1 cellular context compared by ENCODE assay signal in the genomic region with DNA sequence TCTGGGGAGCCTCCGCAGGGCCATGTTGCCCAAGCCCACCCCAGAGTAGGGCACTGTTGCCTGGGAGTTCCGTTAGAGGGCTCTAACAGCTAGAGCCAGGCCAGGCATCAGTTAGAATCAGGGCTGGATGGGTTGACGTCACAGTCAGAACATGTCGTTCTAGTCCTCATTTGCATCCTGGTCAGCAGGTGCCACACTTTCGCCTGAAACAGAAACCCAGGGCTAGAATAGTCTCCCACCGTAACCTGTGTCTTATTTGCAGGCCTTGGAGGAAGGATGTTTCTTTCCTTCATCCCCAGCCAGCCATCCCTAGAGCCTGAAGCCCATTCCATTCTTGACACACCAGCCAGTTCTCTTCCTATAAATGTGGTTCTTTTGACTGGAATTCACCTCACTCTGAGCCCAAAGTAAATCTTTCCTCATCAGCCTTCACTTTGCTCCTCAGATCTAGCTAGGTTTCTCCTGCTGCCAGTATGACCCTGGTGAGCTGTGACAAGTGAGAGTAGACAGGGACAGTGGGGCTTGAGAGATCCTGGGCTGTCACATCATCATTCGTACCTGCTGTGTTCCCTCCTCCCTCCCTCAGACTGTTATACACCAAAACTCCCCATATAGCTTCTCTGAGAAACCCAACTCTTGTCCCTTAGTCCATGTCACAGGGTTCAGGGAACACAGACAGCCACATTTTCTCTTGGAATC.
A peak's percentile ranks its signal among the peaks of the same experiment; 100 is the strongest.
TF ChIP-seq lines count a peak whose summit lies in the region.

No MANE protein-coding gene starts in this region.

TF ChIP-seq in GM12878, 131 proteins besides CTCF, POLR2A, EP300 and RAD21 (continues in another document):
- TF ChIP-seq ZSCAN29 (IDR thresholded peaks at IDR 0.05) = no peak
- TF ChIP-seq SUZ12 (IDR thresholded peaks at IDR 0.05; ENCODE audit: unreplicated experiment) = no peak
- TF ChIP-seq, protein P1, sequence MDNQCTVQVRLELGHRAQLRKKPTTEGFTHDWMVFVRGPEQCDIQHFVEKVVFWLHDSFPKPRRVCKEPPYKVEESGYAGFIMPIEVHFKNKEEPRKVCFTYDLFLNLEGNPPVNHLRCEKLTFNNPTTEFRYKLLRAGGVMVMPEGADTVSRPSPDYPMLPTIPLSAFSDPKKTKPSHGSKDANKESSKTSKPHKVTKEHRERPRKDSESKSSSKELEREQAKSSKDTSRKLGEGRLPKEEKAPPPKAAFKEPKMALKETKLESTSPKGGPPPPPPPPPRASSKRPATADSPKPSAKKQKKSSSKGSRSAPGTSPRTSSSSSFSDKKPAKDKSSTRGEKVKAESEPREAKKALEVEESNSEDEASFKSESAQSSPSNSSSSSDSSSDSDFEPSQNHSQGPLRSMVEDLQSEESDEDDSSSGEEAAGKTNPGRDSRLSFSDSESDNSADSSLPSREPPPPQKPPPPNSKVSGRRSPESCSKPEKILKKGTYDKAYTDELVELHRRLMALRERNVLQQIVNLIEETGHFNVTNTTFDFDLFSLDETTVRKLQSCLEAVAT (IDR thresholded peaks at IDR 0.05) = no peak
- TF ChIP-seq, protein P2, sequence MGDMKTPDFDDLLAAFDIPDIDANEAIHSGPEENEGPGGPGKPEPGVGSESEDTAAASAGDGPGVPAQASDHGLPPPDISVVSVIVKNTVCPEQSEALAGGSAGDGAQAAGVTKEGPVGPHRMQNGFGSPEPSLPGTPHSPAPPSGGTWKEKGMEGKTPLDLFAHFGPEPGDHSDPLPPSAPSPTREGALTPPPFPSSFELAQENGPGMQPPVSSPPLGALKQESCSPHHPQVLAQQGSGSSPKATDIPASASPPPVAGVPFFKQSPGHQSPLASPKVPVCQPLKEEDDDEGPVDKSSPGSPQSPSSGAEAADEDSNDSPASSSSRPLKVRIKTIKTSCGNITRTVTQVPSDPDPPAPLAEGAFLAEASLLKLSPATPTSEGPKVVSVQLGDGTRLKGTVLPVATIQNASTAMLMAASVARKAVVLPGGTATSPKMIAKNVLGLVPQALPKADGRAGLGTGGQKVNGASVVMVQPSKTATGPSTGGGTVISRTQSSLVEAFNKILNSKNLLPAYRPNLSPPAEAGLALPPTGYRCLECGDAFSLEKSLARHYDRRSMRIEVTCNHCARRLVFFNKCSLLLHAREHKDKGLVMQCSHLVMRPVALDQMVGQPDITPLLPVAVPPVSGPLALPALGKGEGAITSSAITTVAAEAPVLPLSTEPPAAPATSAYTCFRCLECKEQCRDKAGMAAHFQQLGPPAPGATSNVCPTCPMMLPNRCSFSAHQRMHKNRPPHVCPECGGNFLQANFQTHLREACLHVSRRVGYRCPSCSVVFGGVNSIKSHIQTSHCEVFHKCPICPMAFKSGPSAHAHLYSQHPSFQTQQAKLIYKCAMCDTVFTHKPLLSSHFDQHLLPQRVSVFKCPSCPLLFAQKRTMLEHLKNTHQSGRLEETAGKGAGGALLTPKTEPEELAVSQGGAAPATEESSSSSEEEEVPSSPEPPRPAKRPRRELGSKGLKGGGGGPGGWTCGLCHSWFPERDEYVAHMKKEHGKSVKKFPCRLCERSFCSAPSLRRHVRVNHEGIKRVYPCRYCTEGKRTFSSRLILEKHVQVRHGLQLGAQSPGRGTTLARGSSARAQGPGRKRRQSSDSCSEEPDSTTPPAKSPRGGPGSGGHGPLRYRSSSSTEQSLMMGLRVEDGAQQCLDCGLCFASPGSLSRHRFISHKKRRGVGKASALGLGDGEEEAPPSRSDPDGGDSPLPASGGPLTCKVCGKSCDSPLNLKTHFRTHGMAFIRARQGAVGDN (IDR thresholded peaks at IDR 0.05) = peak; percentile 15; the same call in 1 of the 2 replicates
- TF ChIP-seq ETV6 (conservative IDR thresholded peaks at IDR 0.05 in 1 of 2, IDR thresholded peaks at IDR 0.05 in 1 of 2; ENCODE audit: borderline replicate concordance in 1 of 2, low read depth in 1 of 2) = no peak
- no peak for TF ChIP-seq STAT1 (conservative IDR thresholded peaks at IDR 0.05)
- no peak for TF ChIP-seq KDM1A (IDR thresholded peaks at IDR 0.05; ENCODE audit: borderline replicate concordance)
- TF ChIP-seq SREBF2 (IDR thresholded peaks at IDR 0.05; ENCODE audit: low read length) = no peak
- no peak for TF ChIP-seq PAX8 (IDR thresholded peaks at IDR 0.05)
- TF ChIP-seq PAX5 (IDR thresholded peaks at IDR 0.05; ENCODE audit: borderline replicate concordance, low read depth, low read length) = peak; percentile 92
- TF ChIP-seq, protein P3, sequence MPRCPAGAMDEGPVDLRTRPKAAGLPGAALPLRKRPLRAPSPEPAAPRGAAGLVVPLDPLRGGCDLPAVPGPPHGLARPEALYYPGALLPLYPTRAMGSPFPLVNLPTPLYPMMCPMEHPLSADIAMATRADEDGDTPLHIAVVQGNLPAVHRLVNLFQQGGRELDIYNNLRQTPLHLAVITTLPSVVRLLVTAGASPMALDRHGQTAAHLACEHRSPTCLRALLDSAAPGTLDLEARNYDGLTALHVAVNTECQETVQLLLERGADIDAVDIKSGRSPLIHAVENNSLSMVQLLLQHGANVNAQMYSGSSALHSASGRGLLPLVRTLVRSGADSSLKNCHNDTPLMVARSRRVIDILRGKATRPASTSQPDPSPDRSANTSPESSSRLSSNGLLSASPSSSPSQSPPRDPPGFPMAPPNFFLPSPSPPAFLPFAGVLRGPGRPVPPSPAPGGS (IDR thresholded peaks at IDR 0.05; ENCODE audit: borderline replicate concordance, insufficient read depth, low read depth, low read length, poor library complexity, severe bottlenecking) = no peak
- peak; percentile 68 for TF ChIP-seq IRF4 (IDR thresholded peaks at IDR 0.05; ENCODE audit: low read depth, low read length)
- TF ChIP-seq, protein P4, sequence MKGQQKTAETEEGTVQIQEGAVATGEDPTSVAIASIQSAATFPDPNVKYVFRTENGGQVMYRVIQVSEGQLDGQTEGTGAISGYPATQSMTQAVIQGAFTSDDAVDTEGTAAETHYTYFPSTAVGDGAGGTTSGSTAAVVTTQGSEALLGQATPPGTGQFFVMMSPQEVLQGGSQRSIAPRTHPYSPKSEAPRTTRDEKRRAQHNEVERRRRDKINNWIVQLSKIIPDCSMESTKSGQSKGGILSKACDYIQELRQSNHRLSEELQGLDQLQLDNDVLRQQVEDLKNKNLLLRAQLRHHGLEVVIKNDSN (IDR thresholded peaks at IDR 0.05; ENCODE audit: borderline replicate concordance, extremely low read length, insufficient read depth, low read depth, low read length) = peak; percentile 9
- TF ChIP-seq CREM (IDR thresholded peaks at IDR 0.05; ENCODE audit: low read depth) = peak; percentile 71
- TF ChIP-seq, protein P5, sequence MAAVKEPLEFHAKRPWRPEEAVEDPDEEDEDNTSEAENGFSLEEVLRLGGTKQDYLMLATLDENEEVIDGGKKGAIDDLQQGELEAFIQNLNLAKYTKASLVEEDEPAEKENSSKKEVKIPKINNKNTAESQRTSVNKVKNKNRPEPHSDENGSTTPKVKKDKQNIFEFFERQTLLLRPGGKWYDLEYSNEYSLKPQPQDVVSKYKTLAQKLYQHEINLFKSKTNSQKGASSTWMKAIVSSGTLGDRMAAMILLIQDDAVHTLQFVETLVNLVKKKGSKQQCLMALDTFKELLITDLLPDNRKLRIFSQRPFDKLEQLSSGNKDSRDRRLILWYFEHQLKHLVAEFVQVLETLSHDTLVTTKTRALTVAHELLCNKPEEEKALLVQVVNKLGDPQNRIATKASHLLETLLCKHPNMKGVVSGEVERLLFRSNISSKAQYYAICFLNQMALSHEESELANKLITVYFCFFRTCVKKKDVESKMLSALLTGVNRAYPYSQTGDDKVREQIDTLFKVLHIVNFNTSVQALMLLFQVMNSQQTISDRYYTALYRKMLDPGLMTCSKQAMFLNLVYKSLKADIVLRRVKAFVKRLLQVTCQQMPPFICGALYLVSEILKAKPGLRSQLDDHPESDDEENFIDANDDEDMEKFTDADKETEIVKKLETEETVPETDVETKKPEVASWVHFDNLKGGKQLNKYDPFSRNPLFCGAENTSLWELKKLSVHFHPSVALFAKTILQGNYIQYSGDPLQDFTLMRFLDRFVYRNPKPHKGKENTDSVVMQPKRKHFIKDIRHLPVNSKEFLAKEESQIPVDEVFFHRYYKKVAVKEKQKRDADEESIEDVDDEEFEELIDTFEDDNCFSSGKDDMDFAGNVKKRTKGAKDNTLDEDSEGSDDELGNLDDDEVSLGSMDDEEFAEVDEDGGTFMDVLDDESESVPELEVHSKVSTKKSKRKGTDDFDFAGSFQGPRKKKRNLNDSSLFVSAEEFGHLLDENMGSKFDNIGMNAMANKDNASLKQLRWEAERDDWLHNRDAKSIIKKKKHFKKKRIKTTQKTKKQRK (IDR thresholded peaks at IDR 0.05; ENCODE audit: low read depth, low read length) = no peak
- TF ChIP-seq RCOR1 (conservative IDR thresholded peaks at IDR 0.05; ENCODE audit: low read depth, low read length) = no peak
- no peak for TF ChIP-seq NR2F1 (conservative IDR thresholded peaks at IDR 0.05)
- no peak for TF ChIP-seq ZNF384 (IDR thresholded peaks at IDR 0.05; ENCODE audit: borderline replicate concordance, low read depth, low read length)
- TF ChIP-seq BMI1 (IDR thresholded peaks at IDR 0.05; ENCODE audit: borderline replicate concordance) = no peak
- no peak for TF ChIP-seq NBN (IDR thresholded peaks at IDR 0.05)
- TF ChIP-seq POU2F2 (IDR thresholded peaks at IDR 0.05; ENCODE audit: borderline replicate concordance, low read depth, low read length) = peak; percentile 97
- TF ChIP-seq TBL1XR1 (IDR thresholded peaks at IDR 0.05; ENCODE audit: low read depth, low read length) = no peak
- TF ChIP-seq YY1 (IDR thresholded peaks at IDR 0.05; ENCODE audit: low read depth, low read length) = peak; percentile 6; the same call in 1 of the 2 replicates
- TF ChIP-seq, protein P6, sequence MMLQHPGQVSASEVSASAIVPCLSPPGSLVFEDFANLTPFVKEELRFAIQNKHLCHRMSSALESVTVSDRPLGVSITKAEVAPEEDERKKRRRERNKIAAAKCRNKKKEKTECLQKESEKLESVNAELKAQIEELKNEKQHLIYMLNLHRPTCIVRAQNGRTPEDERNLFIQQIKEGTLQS (IDR thresholded peaks at IDR 0.05; ENCODE audit: borderline replicate concordance, extremely low read depth, low read depth, low read length) = no peak
- TF ChIP-seq ATF7 (IDR thresholded peaks at IDR 0.05; ENCODE audit: low read depth) = peak; percentile 81
- TF ChIP-seq, protein P7, sequence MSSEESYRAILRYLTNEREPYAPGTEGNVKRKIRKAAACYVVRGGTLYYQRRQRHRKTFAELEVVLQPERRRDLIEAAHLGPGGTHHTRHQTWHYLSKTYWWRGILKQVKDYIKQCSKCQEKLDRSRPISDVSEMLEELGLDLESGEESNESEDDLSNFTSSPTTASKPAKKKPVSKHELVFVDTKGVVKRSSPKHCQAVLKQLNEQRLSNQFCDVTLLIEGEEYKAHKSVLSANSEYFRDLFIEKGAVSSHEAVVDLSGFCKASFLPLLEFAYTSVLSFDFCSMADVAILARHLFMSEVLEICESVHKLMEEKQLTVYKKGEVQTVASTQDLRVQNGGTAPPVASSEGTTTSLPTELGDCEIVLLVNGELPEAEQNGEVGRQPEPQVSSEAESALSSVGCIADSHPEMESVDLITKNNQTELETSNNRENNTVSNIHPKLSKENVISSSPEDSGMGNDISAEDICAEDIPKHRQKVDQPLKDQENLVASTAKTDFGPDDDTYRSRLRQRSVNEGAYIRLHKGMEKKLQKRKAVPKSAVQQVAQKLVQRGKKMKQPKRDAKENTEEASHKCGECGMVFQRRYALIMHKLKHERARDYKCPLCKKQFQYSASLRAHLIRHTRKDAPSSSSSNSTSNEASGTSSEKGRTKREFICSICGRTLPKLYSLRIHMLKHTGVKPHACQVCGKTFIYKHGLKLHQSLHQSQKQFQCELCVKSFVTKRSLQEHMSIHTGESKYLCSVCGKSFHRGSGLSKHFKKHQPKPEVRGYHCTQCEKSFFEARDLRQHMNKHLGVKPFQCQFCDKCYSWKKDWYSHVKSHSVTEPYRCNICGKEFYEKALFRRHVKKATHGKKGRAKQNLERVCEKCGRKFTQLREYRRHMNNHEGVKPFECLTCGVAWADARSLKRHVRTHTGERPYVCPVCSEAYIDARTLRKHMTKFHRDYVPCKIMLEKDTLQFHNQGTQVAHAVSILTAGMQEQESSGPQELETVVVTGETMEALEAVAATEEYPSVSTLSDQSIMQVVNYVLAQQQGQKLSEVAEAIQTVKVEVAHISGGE (CRISPR knock-in tag; IDR thresholded peaks at IDR 0.05) = no peak
- no peak for TF ChIP-seq HDGF (IDR thresholded peaks at IDR 0.05)
- TF ChIP-seq NR2C1 (IDR thresholded peaks at IDR 0.05) = no peak
- no peak for TF ChIP-seq SMC3 (IDR thresholded peaks at IDR 0.05; ENCODE audit: borderline replicate concordance, low read length)
- TF ChIP-seq, protein P8, sequence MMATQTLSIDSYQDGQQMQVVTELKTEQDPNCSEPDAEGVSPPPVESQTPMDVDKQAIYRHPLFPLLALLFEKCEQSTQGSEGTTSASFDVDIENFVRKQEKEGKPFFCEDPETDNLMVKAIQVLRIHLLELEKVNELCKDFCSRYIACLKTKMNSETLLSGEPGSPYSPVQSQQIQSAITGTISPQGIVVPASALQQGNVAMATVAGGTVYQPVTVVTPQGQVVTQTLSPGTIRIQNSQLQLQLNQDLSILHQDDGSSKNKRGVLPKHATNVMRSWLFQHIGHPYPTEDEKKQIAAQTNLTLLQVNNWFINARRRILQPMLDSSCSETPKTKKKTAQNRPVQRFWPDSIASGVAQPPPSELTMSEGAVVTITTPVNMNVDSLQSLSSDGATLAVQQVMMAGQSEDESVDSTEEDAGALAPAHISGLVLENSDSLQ (IDR thresholded peaks at IDR 0.05) = peak; percentile 68
- TF ChIP-seq RB1 (IDR thresholded peaks at IDR 0.05; ENCODE audit: borderline replicate concordance) = no peak
- TF ChIP-seq, protein P9, sequence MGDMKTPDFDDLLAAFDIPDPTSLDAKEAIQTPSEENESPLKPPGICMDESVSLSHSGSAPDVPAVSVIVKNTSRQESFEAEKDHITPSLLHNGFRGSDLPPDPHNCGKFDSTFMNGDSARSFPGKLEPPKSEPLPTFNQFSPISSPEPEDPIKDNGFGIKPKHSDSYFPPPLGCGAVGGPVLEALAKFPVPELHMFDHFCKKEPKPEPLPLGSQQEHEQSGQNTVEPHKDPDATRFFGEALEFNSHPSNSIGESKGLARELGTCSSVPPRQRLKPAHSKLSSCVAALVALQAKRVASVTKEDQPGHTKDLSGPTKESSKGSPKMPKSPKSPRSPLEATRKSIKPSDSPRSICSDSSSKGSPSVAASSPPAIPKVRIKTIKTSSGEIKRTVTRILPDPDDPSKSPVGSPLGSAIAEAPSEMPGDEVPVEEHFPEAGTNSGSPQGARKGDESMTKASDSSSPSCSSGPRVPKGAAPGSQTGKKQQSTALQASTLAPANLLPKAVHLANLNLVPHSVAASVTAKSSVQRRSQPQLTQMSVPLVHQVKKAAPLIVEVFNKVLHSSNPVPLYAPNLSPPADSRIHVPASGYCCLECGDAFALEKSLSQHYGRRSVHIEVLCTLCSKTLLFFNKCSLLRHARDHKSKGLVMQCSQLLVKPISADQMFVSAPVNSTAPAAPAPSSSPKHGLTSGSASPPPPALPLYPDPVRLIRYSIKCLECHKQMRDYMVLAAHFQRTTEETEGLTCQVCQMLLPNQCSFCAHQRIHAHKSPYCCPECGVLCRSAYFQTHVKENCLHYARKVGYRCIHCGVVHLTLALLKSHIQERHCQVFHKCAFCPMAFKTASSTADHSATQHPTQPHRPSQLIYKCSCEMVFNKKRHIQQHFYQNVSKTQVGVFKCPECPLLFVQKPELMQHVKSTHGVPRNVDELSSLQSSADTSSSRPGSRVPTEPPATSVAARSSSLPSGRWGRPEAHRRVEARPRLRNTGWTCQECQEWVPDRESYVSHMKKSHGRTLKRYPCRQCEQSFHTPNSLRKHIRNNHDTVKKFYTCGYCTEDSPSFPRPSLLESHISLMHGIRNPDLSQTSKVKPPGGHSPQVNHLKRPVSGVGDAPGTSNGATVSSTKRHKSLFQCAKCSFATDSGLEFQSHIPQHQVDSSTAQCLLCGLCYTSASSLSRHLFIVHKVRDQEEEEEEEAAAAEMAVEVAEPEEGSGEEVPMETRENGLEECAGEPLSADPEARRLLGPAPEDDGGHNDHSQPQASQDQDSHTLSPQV (IDR thresholded peaks at IDR 0.05) = no peak
- TF ChIP-seq CREB1 (IDR thresholded peaks at IDR 0.05; ENCODE audit: low read depth) = peak; percentile 93
